Comparison of ENCODE assay signal across 22 cellular contexts in genomic region chr1:225396357-225396756, GRCh38.
"Had no signal": no experiment of that assay in that cellular context is flagged by ENCODE, and none has a peak within 500 bp of the region (broad histone marks: within the 10 kb centered on the region; RNA-seq: fewer than 3 reads in every experiment).

No MANE protein-coding gene starts in this region.

- H3K9me3 Mint-ChIP-seq: activated CD4-positive, alpha-beta memory T cell treated with anti-CD3 and anti-CD28 coated beads for 36 hours; dendritic cell treated with granulocyte-macrophage colony-stimulating factor and Interleukin-4, amounts not matched to agents 40 ng/mL and 50 ng/mL, for 4 days; stimulated activated naive CD8-positive, alpha-beta T cell treated with anti-CD3 and anti-CD28 coated beads, Interleukin-15, Interleukin-2, amounts not matched to agents 100 ng/mL and 50 ng/mL, for 24 hours; T-cell had no signal

- H3K9me3 ChIP-seq: adrenal gland, ascending aorta, heart left ventricle, sigmoid colon, tibial artery had no signal

- ATAC-seq: activated CD8-positive, alpha-beta memory T cell treated with anti-CD3 and anti-CD28 coated beads, Interleukin-2, amount 10 ng/mL, durations not matched to agents 7 days and 5 days; heart left ventricle; left cardiac atrium had no signal

- H3K36me3 ChIP-seq: WERI-Rb-1 had no signal

- H3K27ac ChIP-seq: adrenal gland, ascending aorta, brain microvascular endothelial cell, heart left ventricle, sigmoid colon, tibial artery, WERI-Rb-1 had no signal

- H3K4me1 ChIP-seq: adrenal gland, ascending aorta, heart left ventricle, sigmoid colon, tibial artery had no signal

- DNase-seq: activated CD4-positive, alpha-beta memory T cell treated with anti-CD3 and anti-CD28 coated beads for 36 hours; activated CD4-positive, alpha-beta T cell treated with anti-CD3 and anti-CD28 coated beads for 1 hour; activated CD8-positive, alpha-beta memory T cell treated with anti-CD3 and anti-CD28 coated beads, Interleukin-2, amount 10 ng/mL, durations not matched to agents 7 days and 5 days; activated naive CD4-positive, alpha-beta T cell treated with Interleukin-2 at 50 U/mL for 16 hours; adrenal gland; brain microvascular endothelial cell; caudate nucleus; effector CD4-positive, alpha-beta T cell; heart left ventricle; islet precursor cell; left cardiac atrium; midbrain; posterior cingulate gyrus; sigmoid colon; stimulated activated CD4-positive, alpha-beta T cell treated with anti-CD3 and anti-CD28 coated beads, Interleukin-4, amount 100 ng/mL, for 1 hour; T-cell; tibial artery; WERI-Rb-1 had no signal

- H3K4me1 Mint-ChIP-seq: activated CD8-positive, alpha-beta memory T cell treated with anti-CD3 and anti-CD28 coated beads, Interleukin-2, amount 10 ng/mL, durations not matched to agents 7 days and 5 days had no signal

- H3K27ac Mint-ChIP-seq: activated CD4-positive, alpha-beta memory T cell treated with anti-CD3 and anti-CD28 coated beads for 36 hours; activated CD8-positive, alpha-beta memory T cell treated with anti-CD3 and anti-CD28 coated beads, Interleukin-2, amount 10 ng/mL, durations not matched to agents 7 days and 5 days; dendritic cell treated with granulocyte-macrophage colony-stimulating factor and Interleukin-4, amounts not matched to agents 40 ng/mL and 50 ng/mL, for 4 days; stimulated activated naive CD8-positive, alpha-beta T cell treated with anti-CD3 and anti-CD28 coated beads, Interleukin-15, Interleukin-2, amounts not matched to agents 100 ng/mL and 50 ng/mL, for 24 hours had no signal

- H3K27me3 Mint-ChIP-seq: activated CD4-positive, alpha-beta memory T cell treated with anti-CD3 and anti-CD28 coated beads for 36 hours; activated CD8-positive, alpha-beta memory T cell treated with anti-CD3 and anti-CD28 coated beads, Interleukin-2, amount 10 ng/mL, durations not matched to agents 7 days and 5 days; dendritic cell treated with granulocyte-macrophage colony-stimulating factor and Interleukin-4, amounts not matched to agents 40 ng/mL and 50 ng/mL, for 4 days; stimulated activated naive CD8-positive, alpha-beta T cell treated with anti-CD3 and anti-CD28 coated beads, Interleukin-15, Interleukin-2, amounts not matched to agents 100 ng/mL and 50 ng/mL, for 24 hours; T-cell had no signal

- H3K27me3 ChIP-seq: adrenal gland, ascending aorta, brain microvascular endothelial cell, heart left ventricle, sigmoid colon, tibial artery had no signal

- H3K4me3 ChIP-seq: adrenal gland, ascending aorta, heart left ventricle, sigmoid colon, smooth muscle cell, tibial artery had no signal

- H3K4me3 Mint-ChIP-seq: activated CD4-positive, alpha-beta memory T cell treated with anti-CD3 and anti-CD28 coated beads for 36 hours; activated CD8-positive, alpha-beta memory T cell treated with anti-CD3 and anti-CD28 coated beads, Interleukin-2, amount 10 ng/mL, durations not matched to agents 7 days and 5 days; dendritic cell treated with granulocyte-macrophage colony-stimulating factor and Interleukin-4, amounts not matched to agents 40 ng/mL and 50 ng/mL, for 4 days; stimulated activated naive CD8-positive, alpha-beta T cell treated with anti-CD3 and anti-CD28 coated beads, Interleukin-15, Interleukin-2, amounts not matched to agents 100 ng/mL and 50 ng/mL, for 24 hours; T-cell had no signal
